Comparison of ENCODE assay signal across 13 cellular contexts in genomic region chr5:155017610-155018009, GRCh38. TPM values are rescaled to one million over a fixed set of nuclear protein-coding genes. Genes with fewer than 3 reads are reported as not detected.
DNase-seq lines count a peak whose midpoint lies in the region; ATAC-seq, FAIRE-seq and TF ChIP-seq lines count a peak whose summit lies in the region.
"Had no signal": no experiment of that assay in that cellular context is flagged by ENCODE, and none has a peak within 500 bp of the region (broad histone marks: within the 10 kb centered on the region; RNA-seq: fewer than 3 reads in every experiment).

No MANE protein-coding gene starts in this region.

- no peak overlapping the region for H3K4me3 ChIP-seq in endothelial cell of umbilical vein (replicated peaks in 1 of 3; ENCODE audit: insufficient read depth in 1 of 3, low read depth in 1 of 3, low read length in 3 of 3)

- H3K4me2 ChIP-seq in endothelial cell of umbilical vein (ENCODE audit: insufficient read depth, low read length), result no peak overlapping the region

- H3K9me1 ChIP-seq in endothelial cell of umbilical vein (replicated peaks; ENCODE audit: control insufficient read depth, extremely low read depth, insufficient read depth, low read length), result no peaks in the 10 kb centered on the region

- H4K20me1 ChIP-seq in endothelial cell of umbilical vein (replicated peaks; ENCODE audit: control insufficient read depth, extremely low read depth, insufficient read depth, low read length), result no peaks in the 10 kb centered on the region

- H2AFZ ChIP-seq in endothelial cell of umbilical vein (ENCODE audit: low read depth, low read length), result no peak overlapping the region

- POLR2A ChIA-PET in endothelial cell of umbilical vein (lab: Charles Lee), result no interaction called here

- FAIRE-seq in endothelial cell of umbilical vein (lab: Jason Lieb, UNC), result no peak
- FAIRE-seq: frontal cortex had no signal

- TF ChIP-seq POLR2A in endothelial cell of umbilical vein (IDR thresholded peaks at IDR 0.05; ENCODE audit: low read depth, low read length), result no peak

- intact Hi-C loops in endothelial cell of umbilical vein (cut with micrococcal nuclease), result no loop called here

- CTCF ChIA-PET in endothelial cell of umbilical vein (lab: Charles Lee), result interaction anchor here (1.2 kb wide), 1 partner anchor 45 kb away, joined by 4 read pairs; no protein-coding TSS in a partner anchor

- ATAC-seq in GM18873 (IDR thresholded peaks at IDR 0.05; ENCODE audit: low FRiP score, unreplicated experiment), result peak; percentile 91
- ATAC-seq in GM21576 (IDR thresholded peaks at IDR 0.05; ENCODE audit: unreplicated experiment), result peak; percentile 94
- peak; percentile 96 for ATAC-seq in HG03175 (IDR thresholded peaks at IDR 0.05; ENCODE audit: unreplicated experiment)

- DNase-seq in endothelial cell of umbilical vein (ENCODE audit: low read depth, low spot score) (no peak), NCI-H524 (lab: John Stamatoyannopoulos, UW) (no peak), inferior parietal cortex (ENCODE audit: extremely low spot score) (no peak), iPS-NIHi11 (ENCODE audit: low spot score) (no peak), COLO668 (lab: John Stamatoyannopoulos, UW; ENCODE audit: unreplicated experiment) (no peak)
- DNase-seq: activated T-cell treated with anti-CD3 and anti-CD28 coated beads, Interleukin-2, amount 50 U/mL, for 1 hour; DMS79 treated with DMSO at 0.1 percent for 48 hours; NCI-H2029 treated with DMSO at 0.1 percent for 48 hours; stimulated activated naive CD4-positive, alpha-beta T cell had no signal

- peaks cover 0 to 2% of the 10 kb centered on the region in 2 experiments for H3K27me3 ChIP-seq in endothelial cell of umbilical vein (ENCODE audit: control insufficient read depth in 2 of 2, insufficient read depth in 2 of 2, low read length in 2 of 2)

- dilution Hi-C loops in endothelial cell of umbilical vein (cut with MboI; ENCODE audit: extremely low pct_ligation_motif_present, low sequenced_read_pairs), result no loop called here

- no peak overlapping the region for H3K9ac ChIP-seq in endothelial cell of umbilical vein (replicated peaks; ENCODE audit: extremely low read depth, insufficient read depth, low read length)

- no peak for TF ChIP-seq CTCF in endothelial cell of umbilical vein (IDR thresholded peaks at IDR 0.05; ENCODE audit: extremely low read depth in 1 of 2, insufficient read depth in 1 of 2, low read depth in 1 of 2, low read length in 2 of 2)

- BruUV-seq in endothelial cell of umbilical vein (replicated peaks; lab: Mats Ljungman, UMichigan), result no TSS peak

- no peaks in the 10 kb centered on the region for H3K36me3 ChIP-seq in endothelial cell of umbilical vein (ENCODE audit: control insufficient read depth in 2 of 2, extremely low read depth in 1 of 2, insufficient read depth in 2 of 2, low read length in 2 of 2)

- no peak overlapping the region for H3K27ac ChIP-seq in endothelial cell of umbilical vein (ENCODE audit: insufficient read depth, low read depth, low read length)

- H3K79me2 ChIP-seq in endothelial cell of umbilical vein (ENCODE audit: control insufficient read depth, insufficient read depth, low read length), result no peaks in the 10 kb centered on the region

- H3K9me3 ChIP-seq in endothelial cell of umbilical vein (replicated peaks; ENCODE audit: control insufficient read depth, insufficient read depth, low read length), result no peaks in the 10 kb centered on the region

- no peaks in the 10 kb centered on the region for H3K4me1 ChIP-seq in endothelial cell of umbilical vein (ENCODE audit: control insufficient read depth, extremely low read depth, insufficient read depth, low read length)

TF ChIP-seq in endothelial cell of umbilical vein, 7 proteins besides CTCF, POLR2A, EP300 and RAD21:
- TF ChIP-seq JUN (IDR thresholded peaks at IDR 0.05; ENCODE audit: borderline replicate concordance, insufficient read depth, insufficient read length, low read depth) (no peak), MAX (IDR thresholded peaks at IDR 0.05; ENCODE audit: insufficient read depth, insufficient read length) (no peak), EZH2 (IDR thresholded peaks at IDR 0.05; ENCODE audit: borderline replicate concordance, low read depth, low read length, severe bottlenecking) (no peak), GATA2 (IDR thresholded peaks at IDR 0.05; ENCODE audit: insufficient read depth, insufficient read length, low read depth, low read length) (no peak), FOS (IDR thresholded peaks at IDR 0.05; ENCODE audit: borderline replicate concordance, insufficient read depth, low read length) (peak; percentile 26), MYC (IDR thresholded peaks at IDR 0.05; ENCODE audit: low read depth, low read length) (no peak), POLR2AphosphoS5 (IDR thresholded peaks at IDR 0.05; ENCODE audit: insufficient read depth, low read depth, low read length) (no peak)
TF ChIP-seq in endothelial cell of umbilical vein: peak in this region for 1.

RNA-seq across cellular contexts. Expression of gene KIF4B, which starts 4.1 kb away (rescaled TPM):
- 0.14 and 0.44 TPM in 2 replicates for total RNA-seq in endothelial cell of umbilical vein
- 0.03 TPM in 1 of 2 replicates, not detected in the other for polyA plus RNA-seq in endothelial cell of umbilical vein
- polyA plus RNA-seq in endothelial cell of umbilical vein (2011; cell fraction: cytosol; rRNA removed), result 0.04 and 0.06 TPM in 2 replicates
- polyA plus RNA-seq in endothelial cell of umbilical vein (2011; cell fraction: nucleus; rRNA removed), result 0.14 and 0.27 TPM in 2 replicates
- polyA plus RNA-seq in endothelial cell of umbilical vein (2012), result 0.11 and 0.17 TPM in 2 replicates
- polyA minus RNA-seq in endothelial cell of umbilical vein, result 0.05 and 0.23 TPM in 2 replicates
- polyA minus RNA-seq in endothelial cell of umbilical vein (2011; cell fraction: cytosol; rRNA and poly(A)+ RNA removed), result 0.41 TPM
- 0.34 and 0.58 TPM in 2 replicates for polyA minus RNA-seq in endothelial cell of umbilical vein (2011; cell fraction: nucleus; rRNA and poly(A)+ RNA removed)
